31 cellular contexts compared by ENCODE assay signal in the genomic region with DNA sequence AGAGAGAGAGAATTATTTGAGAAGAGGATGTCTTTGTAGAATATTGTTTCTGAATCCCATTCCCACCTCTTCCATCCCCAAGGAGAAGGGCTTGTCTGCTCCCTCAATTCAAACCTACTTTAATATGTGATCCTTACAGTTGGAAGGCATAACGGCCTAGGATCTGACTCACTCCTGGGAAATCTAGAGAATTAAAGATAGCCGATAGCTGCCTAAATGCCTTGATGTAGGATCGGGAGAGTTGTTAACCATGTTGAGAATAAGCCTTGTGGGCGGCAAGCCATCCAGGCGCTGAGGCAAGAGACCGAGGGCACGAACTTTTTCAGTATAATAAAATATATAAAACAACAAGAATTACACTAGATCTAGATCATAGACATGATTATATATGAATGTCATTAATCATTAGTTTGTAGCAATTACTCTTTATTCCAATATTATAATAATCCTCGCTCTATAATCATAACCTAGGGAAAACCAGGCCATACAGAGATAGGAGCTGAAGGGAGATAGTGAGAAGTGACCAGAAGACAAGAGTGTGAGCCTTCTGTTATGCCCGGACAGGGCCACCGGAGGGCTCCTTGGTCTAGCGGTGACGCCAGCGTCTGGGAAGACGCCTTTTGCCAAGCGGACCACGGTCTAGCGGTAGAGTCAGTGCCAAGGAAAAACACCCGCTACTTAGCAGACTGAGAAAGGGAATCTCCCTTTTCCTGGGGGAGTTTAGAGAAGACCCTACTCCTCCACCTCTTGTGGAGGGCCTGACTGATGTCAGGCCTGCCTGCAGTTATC. TPM values are rescaled to one million over a fixed set of nuclear protein-coding genes. Genes with fewer than 3 reads are reported as not detected.
DNase-seq lines count a peak whose midpoint lies in the region; ATAC-seq, FAIRE-seq and TF ChIP-seq lines count a peak whose summit lies in the region.
"Had no signal": no experiment of that assay in that cellular context is flagged by ENCODE, and none has a peak within 500 bp of the region (broad histone marks: within the 10 kb centered on the region; RNA-seq: fewer than 3 reads in every experiment).

No MANE protein-coding gene starts in this region.

- no peak overlapping the region for H3K14ac ChIP-seq in H1 (ENCODE audit: insufficient read length)

- no peak overlapping the region for H3K27ac Mint-ChIP-seq in stimulated activated naive CD8-positive, alpha-beta T cell treated with anti-CD3 and anti-CD28 coated beads, Interleukin-15, amount 100 ng/mL, for 72 hours
- H3K27ac Mint-ChIP-seq: activated CD8-positive, alpha-beta memory T cell treated with anti-CD3 and anti-CD28 coated beads, Interleukin-2, amount 10 ng/mL, durations not matched to agents 7 days and 5 days; activated naive CD4-positive, alpha-beta T cell treated with anti-CD3 and anti-CD28 coated beads for 36 hours; naive thymus-derived CD4-positive, alpha-beta T cell; stimulated activated memory B cell treated with anti-CD40 and anti-IgM and Interleukin-4, amounts not matched to agents 10 μg/mL and 1 μg/mL and 100 μg/mL, for 72 hours had no signal

- H3K56ac ChIP-seq in H1 (replicated peaks; ENCODE audit: insufficient read length, low read depth, low read length), result no peak overlapping the region

- H4K91ac ChIP-seq in H1 (replicated peaks; ENCODE audit: insufficient read length, low read length), result no peak overlapping the region

- no peaks in the 10 kb centered on the region for H3K23me2 ChIP-seq in H1 (ENCODE audit: low read depth, low read length)

- no peaks in the 10 kb centered on the region for H3K27me3 Mint-ChIP-seq in stimulated activated naive CD8-positive, alpha-beta T cell treated with anti-CD3 and anti-CD28 coated beads, Interleukin-15, amount 100 ng/mL, for 72 hours
- H3K27me3 Mint-ChIP-seq: stimulated activated memory B cell treated with anti-CD40 and anti-IgM and Interleukin-4, amounts not matched to agents 10 μg/mL and 1 μg/mL and 100 μg/mL, for 72 hours had no signal

- H3K4me2 ChIP-seq in H1 (ENCODE audit: insufficient read depth in 1 of 2, low read depth in 2 of 2, low read length in 2 of 2) (no peak overlapping the region), smooth muscle cell (no peak overlapping the region)

- WGBS in H1 (ENCODE audit: extremely low coverage in 1 of 2, insufficient coverage in 1 of 2, insufficient read length in 1 of 2, insufficient replicate concordance in 2 of 2, low coverage in 1 of 2, low lambda C conversion rate in 2 of 2, missing lambda C conversion rate in 1 of 2), 2 experiments, result 85% methylated on average over 18 of the region's 18 CpGs; no CpG with 5 or more reads in 1 of the 2 experiments
- WGBS in smooth muscle cell (ENCODE audit: low lambda C conversion rate), result 70% methylated on average over 18 of the region's 18 CpGs

- H4K5ac ChIP-seq in H1 (ENCODE audit: insufficient read length, low read depth, low read length), result no peak overlapping the region

- peak; percentile 67 to 68 for TF ChIP-seq RAD21 in H1 (IDR thresholded peaks at IDR 0.05 in 1 of 2, conservative IDR thresholded peaks at IDR 0.05 in 1 of 2; ENCODE audit: low read depth in 2 of 2, low read length in 2 of 2)

- intact Hi-C loops in left cardiac atrium (cut with DNase I) (no loop called here), left ventricle myocardium superior (cut with micrococcal nuclease) (no loop called here), upper lobe of right lung (cut with DNase I) (no loop called here)

- TF ChIP-seq EP300 in H1 (IDR thresholded peaks at IDR 0.05; ENCODE audit: borderline replicate concordance in 1 of 2, low read depth in 2 of 2, low read length in 2 of 2), result no peak

- no peaks in the 10 kb centered on the region for H3K79me2 ChIP-seq in H1 (ENCODE audit: control insufficient read depth in 1 of 2, insufficient read depth in 2 of 2, low read length in 2 of 2)
- H3K79me2 ChIP-seq in smooth muscle cell (ENCODE audit: low read depth), result no peaks in the 10 kb centered on the region

- CTCF ChIA-PET in H1 (lab: Charles Lee; ENCODE audit: partially characterized antibody), result interaction anchor here (0.8 to 1.5 kb wide), 5 partner anchors 11 to 479 kb away, joined by 3 read pairs; no protein-coding TSS in a partner anchor

- H2BK5ac ChIP-seq in H1 (ENCODE audit: low read depth, low read length), result no peak overlapping the region

- H4K8ac ChIP-seq in H1 (ENCODE audit: extremely low read depth, insufficient read depth, low read length), result no peak overlapping the region

- H2BK20ac ChIP-seq in H1 (ENCODE audit: low read length), result no peak overlapping the region

- H2BK120ac ChIP-seq in H1 (replicated peaks; ENCODE audit: low read depth, low read length), result no peak overlapping the region

- TF ChIP-seq CTCF in H1 (IDR thresholded peaks at IDR 0.05; ENCODE audit: control extremely low read depth in 1 of 3, insufficient read depth in 1 of 3, low read depth in 1 of 3, low read length in 3 of 3) (peak; percentile 36 to 59 (median 47); a peak in 3 of 4 replicates), smooth muscle cell (IDR thresholded peaks at IDR 0.05; ENCODE audit: borderline replicate concordance, insufficient read depth, poor library complexity, severe bottlenecking) (no peak), omental fat pad (IDR thresholded peaks at IDR 0.05) (no peak), upper lobe of right lung (IDR thresholded peaks at IDR 0.05) (no peak)

- H3K4ac ChIP-seq in H1 (replicated peaks; ENCODE audit: insufficient read length, low read depth, low read length), result no peak overlapping the region

- ATAC-seq in left cardiac atrium (no peak), left ventricle myocardium superior (no peak), omental fat pad (ENCODE audit: low FRiP score) (no peak), upper lobe of right lung (no peak)
- no peak for ATAC-seq in stimulated activated naive CD8-positive, alpha-beta T cell treated with anti-CD3 and anti-CD28 coated beads, Interleukin-15, amount 100 ng/mL, for 72 hours
- ATAC-seq: activated CD8-positive, alpha-beta memory T cell treated with anti-CD3 and anti-CD28 coated beads, Interleukin-2, amount 10 ng/mL, durations not matched to agents 7 days and 5 days; GM12878; left lobe of liver; naive thymus-derived CD4-positive, alpha-beta T cell; Panc1; stimulated activated memory B cell treated with anti-CD40 and anti-IgM and Interleukin-4, amounts not matched to agents 10 μg/mL and 1 μg/mL and 100 μg/mL, for 72 hours had no signal

- H2BK12ac ChIP-seq in H1 (ENCODE audit: low read depth, low read length), result no peak overlapping the region

- no peaks in the 10 kb centered on the region for H3K79me1 ChIP-seq in H1 (ENCODE audit: low read depth, low read length)

- no peak overlapping the region for H3K4me3 ChIP-seq in H1 (ENCODE audit: extremely low read depth in 1 of 4, insufficient read depth in 2 of 4, low read depth in 3 of 4, low read length in 4 of 4)
- no peak overlapping the region for H3K4me3 ChIP-seq in smooth muscle cell
- no peak overlapping the region for H3K4me3 ChIP-seq in upper lobe of right lung
- H3K4me3 ChIP-seq: cardiac muscle cell, GM12878, spleen had no signal

- H3K4me3 Mint-ChIP-seq in stimulated activated naive CD8-positive, alpha-beta T cell treated with anti-CD3 and anti-CD28 coated beads, Interleukin-15, amount 100 ng/mL, for 72 hours, result no peak overlapping the region
- H3K4me3 Mint-ChIP-seq: activated CD8-positive, alpha-beta memory T cell treated with anti-CD3 and anti-CD28 coated beads, Interleukin-2, amount 10 ng/mL, durations not matched to agents 7 days and 5 days; activated naive CD4-positive, alpha-beta T cell treated with anti-CD3 and anti-CD28 coated beads for 36 hours; naive thymus-derived CD4-positive, alpha-beta T cell; stimulated activated memory B cell treated with anti-CD40 and anti-IgM and Interleukin-4, amounts not matched to agents 10 μg/mL and 1 μg/mL and 100 μg/mL, for 72 hours had no signal

- H2AFZ ChIP-seq in H1 (ENCODE audit: low read length), result no peak overlapping the region
- peak overlapping the region; percentile 28 for H2AFZ ChIP-seq in smooth muscle cell (ENCODE audit: low read depth)

- H4K20me1 ChIP-seq in H1 (replicated peaks in 1 of 2; ENCODE audit: control insufficient read depth in 1 of 2, insufficient read depth in 2 of 2, low read length in 2 of 2) (no peaks in the 10 kb centered on the region), smooth muscle cell (ENCODE audit: low read depth) (no peaks in the 10 kb centered on the region)

- H3K9ac ChIP-seq in H1 (replicated peaks in 1 of 4; ENCODE audit: extremely low read depth in 1 of 4, low read depth in 3 of 4, low read length in 3 of 4) (no peak overlapping the region), smooth muscle cell (ENCODE audit: low read depth) (no peak overlapping the region)

- TF ChIP-seq POLR2A in H1 (IDR thresholded peaks at IDR 0.05; ENCODE audit: control extremely low read depth in 1 of 2, low read depth in 2 of 2, low read length in 2 of 2), result no peak

- H3F3A ChIP-seq in smooth muscle cell (ENCODE audit: low read depth), result no peaks in the 10 kb centered on the region

- H3K27me3 ChIP-seq in H1 (replicated peaks in 1 of 4; ENCODE audit: control insufficient read depth in 3 of 4, extremely low read depth in 1 of 4, insufficient read depth in 3 of 4, low read length in 3 of 4) (no peaks in the 10 kb centered on the region), smooth muscle cell (ENCODE audit: low read depth) (no peaks in the 10 kb centered on the region), upper lobe of right lung (no peaks in the 10 kb centered on the region)
- H3K27me3 ChIP-seq: cardiac muscle cell, spleen had no signal

- H3K4me1 ChIP-seq in H1 (replicated peaks in 1 of 4; ENCODE audit: control insufficient read depth in 3 of 4, insufficient read depth in 4 of 4, low read length in 3 of 4), result no peaks in the 10 kb centered on the region
- peaks cover 5% of the 10 kb centered on the region for H3K4me1 ChIP-seq in smooth muscle cell (ENCODE audit: low read depth)
- H3K4me1 ChIP-seq in upper lobe of right lung, result no peaks in the 10 kb centered on the region
- H3K4me1 ChIP-seq: Caco-2, spleen had no signal

- H3K27ac ChIP-seq in H1 (ENCODE audit: low read depth, low read length) (no peak overlapping the region), smooth muscle cell (ENCODE audit: low read depth) (no peak overlapping the region), upper lobe of right lung (no peak overlapping the region)
- H3K27ac ChIP-seq: cardiac muscle cell, spleen had no signal

- DNase-seq in left cardiac atrium, result peak; percentile 12
- no peak for DNase-seq in left ventricle myocardium superior
- DNase-seq in NCI-H226, result peak; percentile 72
- DNase-seq in H1 (ENCODE audit: low read depth in 1 of 2, low spot score in 2 of 2), result peak; percentile 10 to 73
- no peak for DNase-seq in smooth muscle cell (lab: John Stamatoyannopoulos, UW; ENCODE audit: unreplicated experiment)
- DNase-seq in omental fat pad (ENCODE audit: low spot score), result no peak
- DNase-seq in stimulated activated naive CD8-positive, alpha-beta T cell treated with anti-CD3 and anti-CD28 coated beads, Interleukin-15, amount 100 ng/mL, for 72 hours, result no peak
- DNase-seq in upper lobe of right lung, result no peak
- DNase-seq: activated CD8-positive, alpha-beta memory T cell treated with anti-CD3 and anti-CD28 coated beads, Interleukin-2, amount 10 ng/mL, durations not matched to agents 7 days and 5 days; activated naive CD4-positive, alpha-beta T cell treated with anti-CD3 and anti-CD28 coated beads for 36 hours; amniotic stem cell; C1 segment of cervical spinal cord; dermis blood vessel endothelial cell; DMS79; HCEC 1CT; naive thymus-derived CD4-positive, alpha-beta T cell; NCI-H2081; SHP77 treated with DMSO at 0.1 percent for 48 hours; spleen; stimulated activated CD4-positive, alpha-beta T cell treated with anti-CD3 and anti-CD28 coated beads, Interleukin-4, amount 100 ng/mL, for 1 hour; T-helper 1 cell had no signal

- no peaks in the 10 kb centered on the region for H3K9me3 Mint-ChIP-seq in stimulated activated naive CD8-positive, alpha-beta T cell treated with anti-CD3 and anti-CD28 coated beads, Interleukin-15, amount 100 ng/mL, for 72 hours
- H3K9me3 Mint-ChIP-seq: activated naive CD4-positive, alpha-beta T cell treated with anti-CD3 and anti-CD28 coated beads for 36 hours; stimulated activated memory B cell treated with anti-CD40 and anti-IgM and Interleukin-4, amounts not matched to agents 10 μg/mL and 1 μg/mL and 100 μg/mL, for 72 hours had no signal

- H2AK5ac ChIP-seq in H1 (ENCODE audit: low read depth, low read length), result no peak overlapping the region

- no peak overlapping the region for H3K18ac ChIP-seq in H1 (ENCODE audit: extremely low read depth, low read length)

- FAIRE-seq in H1 (lab: Jason Lieb, UNC), result no peak
- FAIRE-seq: GM12878, TTC549 had no signal

- no peak overlapping the region for H3K23ac ChIP-seq in H1 (ENCODE audit: insufficient read length)

- H3K36me3 ChIP-seq in H1 (ENCODE audit: control insufficient read depth in 2 of 4, insufficient read depth in 4 of 4, low read length in 3 of 4) (no peaks in the 10 kb centered on the region), smooth muscle cell (ENCODE audit: low read depth) (no peaks in the 10 kb centered on the region), upper lobe of right lung (no peaks in the 10 kb centered on the region)
- H3K36me3 ChIP-seq: cardiac muscle cell, spleen had no signal

- no peaks in the 10 kb centered on the region for H3K4me1 Mint-ChIP-seq in stimulated activated naive CD8-positive, alpha-beta T cell treated with anti-CD3 and anti-CD28 coated beads, Interleukin-15, amount 100 ng/mL, for 72 hours
- H3K4me1 Mint-ChIP-seq: activated CD8-positive, alpha-beta memory T cell treated with anti-CD3 and anti-CD28 coated beads, Interleukin-2, amount 10 ng/mL, durations not matched to agents 7 days and 5 days; naive thymus-derived CD4-positive, alpha-beta T cell; stimulated activated memory B cell treated with anti-CD40 and anti-IgM and Interleukin-4, amounts not matched to agents 10 μg/mL and 1 μg/mL and 100 μg/mL, for 72 hours had no signal

- POLR2A ChIA-PET in H1 (lab: Charles Lee; ENCODE audit: partially characterized antibody), result no interaction called here

- H2BK15ac ChIP-seq in H1 (ENCODE audit: low read length), result no peak overlapping the region

- H3K9me3 ChIP-seq in H1 (ENCODE audit: insufficient read depth in 2 of 2, low read depth in 1 of 2, low read length in 1 of 2), result 0 out of 4 replicates have a peak, but pooled peaks cover 0 to 3% of the 10 kb centered on the region in 2 experiments
- H3K9me3 ChIP-seq in smooth muscle cell (replicated peaks; ENCODE audit: low read depth), result no peaks in the 10 kb centered on the region
- H3K9me3 ChIP-seq in upper lobe of right lung, result no peaks in the 10 kb centered on the region
- H3K9me3 ChIP-seq: Caco-2, spleen had no signal

RNA-seq across cellular contexts. Expression of gene EMCN, which starts 13.5 kb away (rescaled TPM):
- 10 to 100 TPM; 31.7 to 67.9 TPM for total RNA-seq in left cardiac atrium
- 39.6 TPM for total RNA-seq in left ventricle myocardium superior
- not detected in 2 replicates for total RNA-seq in H1 (2021; fragmentation: NEBNext Ultra II Directional; extraction: Animal tissue kit (Norgen Biotek cat#: 25700))
- not detected in 2 replicates for polyA plus RNA-seq in H1 (2011; rRNA removed)
- not detected for polyA plus RNA-seq in H1 (2011; cell fraction: cytosol; rRNA removed)
- polyA plus RNA-seq in H1 (2011; cell fraction: nucleus; rRNA removed), result not detected
- polyA plus RNA-seq in H1 (2012, experiment 1 of 2), result not detected in 4 replicates
- not detected for polyA plus RNA-seq in H1 (2012, experiment 2 of 2)
- not detected for polyA plus RNA-seq in H1 (2013, experiment 1 of 2)
- 0.09 TPM for polyA plus RNA-seq in H1 (2013, experiment 2 of 2)
- polyA minus RNA-seq in H1 (2011; rRNA and poly(A)+ RNA removed), result not detected in 2 replicates
- not detected for polyA minus RNA-seq in H1 (2011; cell fraction: cytosol; rRNA and poly(A)+ RNA removed)
- not detected for polyA minus RNA-seq in H1 (2011; cell fraction: nucleus; rRNA and poly(A)+ RNA removed)
- not detected in 2 replicates for total RNA-seq in smooth muscle cell
- polyA plus RNA-seq in smooth muscle cell, result not detected in 2 replicates
- total RNA-seq in omental fat pad, result 10 to 100 TPM; 24.5 to 64.8 (median 32.4) TPM
- total RNA-seq in upper lobe of right lung, result 35.9 TPM
- total RNA-seq: activated CD8-positive, alpha-beta memory T cell treated with anti-CD3 and anti-CD28 coated beads, Interleukin-2, amount 10 ng/mL, durations not matched to agents 7 days and 5 days; activated naive CD4-positive, alpha-beta T cell treated with anti-CD3 and anti-CD28 coated beads for 36 hours; Caco-2; fibroblast of lung; GM12878; naive thymus-derived CD4-positive, alpha-beta T cell; osteoblast had no signal
- polyA plus RNA-seq: AG04450; fibroblast of lung; GM12878; naive thymus-derived CD4-positive, alpha-beta T cell had no signal

Comparison
In these comparisons a context has a peak if more than half of its experiments do, and no peak if none do; other contexts are left out.
1. DNase-seq: peak in left cardiac atrium (single experiment), NCI-H226 (single experiment) and H1 (2 of 2); none in left ventricle myocardium superior (single experiment), smooth muscle cell (single experiment), omental fat pad (single experiment), stimulated activated naive CD8-positive, alpha-beta T cell treated with anti-CD3 and anti-CD28 coated beads, Interleukin-15, amount 100 ng/mL, for 72 hours (0 of 2) and upper lobe of right lung (single experiment).
2. CTCF ChIP-seq: peak in H1 (3 of 3); none in smooth muscle cell (single experiment), omental fat pad (0 of 3) and upper lobe of right lung (single experiment).
3. RNA of gene EMCN, which starts 13.5 kb away (total RNA-seq): 31.7 to 67.9 TPM in left cardiac atrium, 39.6 TPM in left ventricle myocardium superior (single experiment), 24.5 to 64.8 TPM in omental fat pad and 35.9 TPM in upper lobe of right lung (single experiment); not detected in H1 and not detected in smooth muscle cell; every median in the first group is over 10 times any median in the second.